27 cellular contexts compared by ENCODE assay signal in genomic region chr9:76257224-76257794, GRCh38.
A peak's percentile ranks its signal among the peaks of the same experiment; 100 is the strongest.
DNase-seq lines count a peak whose midpoint lies in the region; ATAC-seq and TF ChIP-seq lines count a peak whose summit lies in the region.
"Had no signal": no experiment of that assay in that cellular context is flagged by ENCODE, and none has a peak within 500 bp of the region (broad histone marks: within the 10 kb centered on the region; RNA-seq: fewer than 3 reads in every experiment).

No MANE protein-coding gene starts in this region.

- DNase-seq in LNCaP clone FGC (ENCODE audit: low read depth), result peak; percentile 36
- no peak for DNase-seq in ascending aorta (ENCODE audit: low spot score in 2 of 2)
- peak; percentile 33 to 81 (median 70) for DNase-seq in right cardiac atrium
- no peak for DNase-seq in stomach
- DNase-seq in epidermal melanocyte (ENCODE audit: insufficient read length, low spot score), result no peak
- DNase-seq: activated CD4-positive, alpha-beta T cell treated with anti-CD3 and anti-CD28 coated beads for 48 hours; activated CD8-positive, alpha-beta memory T cell treated with anti-CD3 and anti-CD28 coated beads for 24 hours; activated gamma-delta T cell treated with Interleukin-2 at 50 U/mL for 16 hours; activated T-cell treated with anti-CD3 and anti-CD28 coated beads, Interleukin-2, amount 50 U/mL, for 1 hour; body of pancreas; cerebellar nuclear complex; COR-L47; GDM1; kidney glomerular epithelial cell; mammary epithelial cell; NCI-H2081; NCI-H2227 treated with DMSO at 0.1 percent for 48 hours; NCI-H82; OCI-M1; stimulated activated naive CD8-positive, alpha-beta T cell treated with anti-CD3 and anti-CD28 coated beads, Interleukin-15, amount 100 ng/mL, for 72 hours; T-helper 2 cell; transverse colon had no signal

- no peak for TF ChIP-seq EP300 in stomach (IDR thresholded peaks at IDR 0.05)

- ATAC-seq in right cardiac atrium (peak; percentile 24 to 34), GM18907 (IDR thresholded peaks at IDR 0.05; ENCODE audit: unreplicated experiment) (no peak), HG02840 (IDR thresholded peaks at IDR 0.05; ENCODE audit: low FRiP score, unreplicated experiment) (no peak)
- ATAC-seq: body of pancreas; stimulated activated naive CD8-positive, alpha-beta T cell treated with anti-CD3 and anti-CD28 coated beads, Interleukin-15, amount 100 ng/mL, for 72 hours had no signal

- no peaks in the 10 kb centered on the region for H3K27me3 ChIP-seq in ascending aorta
- H3K27me3 ChIP-seq in right cardiac atrium (ENCODE audit: control insufficient read depth, insufficient read depth), result no peaks in the 10 kb centered on the region
- no peaks in the 10 kb centered on the region for H3K27me3 ChIP-seq in stomach
- H3K27me3 ChIP-seq: BLaER1 treated with 17β-estradiol and CSF1 and Interleukin-3, amounts not matched to agents 10 nM and 100 nM; body of pancreas; transverse colon had no signal

- no peak for TF ChIP-seq POLR2A in stomach (IDR thresholded peaks at IDR 0.05)

- peak overlapping the region; percentile 79 to 89 for H3K27ac ChIP-seq in ascending aorta
- no peak overlapping the region for H3K27ac ChIP-seq in right cardiac atrium (ENCODE audit: low read length)
- H3K27ac ChIP-seq in stomach, result peak overlapping the region in 3 of 5 donors; percentile 55 to 73 (median 56)
- H3K27ac ChIP-seq: BLaER1 treated with 17β-estradiol and CSF1 and Interleukin-3, amounts not matched to agents 10 nM and 100 nM; body of pancreas; prostate gland; skin epidermis had no signal

- H3K36me3 ChIP-seq in ascending aorta (no peaks in the 10 kb centered on the region), stomach (no peaks in the 10 kb centered on the region)
- H3K36me3 ChIP-seq: BLaER1 treated with 17β-estradiol and CSF1 and Interleukin-3, amounts not matched to agents 10 nM and 100 nM; prostate gland; transverse colon had no signal

- 44% methylated on average over 7 of the region's 7 CpGs for WGBS in right cardiac atrium
- 79 to 82% (median 81%) methylated on average over 7 of the region's 7 CpGs for WGBS in stomach, 5 donors

- TF ChIP-seq CTCF in LNCaP clone FGC (IDR thresholded peaks at IDR 0.05; ENCODE audit: control insufficient read depth, extremely low read depth, insufficient read depth), result no peak
- no peak for TF ChIP-seq CTCF in ascending aorta (IDR thresholded peaks at IDR 0.05)
- TF ChIP-seq CTCF in stomach (IDR thresholded peaks at IDR 0.05), result no peak

- H3K9me3 ChIP-seq in ascending aorta, result no peaks in the 10 kb centered on the region
- H3K9me3 ChIP-seq in right cardiac atrium (ENCODE audit: control insufficient read depth, low read length), result no peaks in the 10 kb centered on the region
- H3K9me3 ChIP-seq in stomach, result no peaks in the 10 kb centered on the region
- H3K9me3 ChIP-seq: BLaER1 treated with 17β-estradiol and CSF1 and Interleukin-3, amounts not matched to agents 10 nM and 100 nM; body of pancreas; prostate gland; transverse colon had no signal

- H3K4me1 ChIP-seq in ascending aorta (peaks cover 6 to 12% of the 10 kb centered on the region in 2 donors), right cardiac atrium (ENCODE audit: control insufficient read depth, insufficient read depth, low read length) (peaks cover 2% of the 10 kb centered on the region), stomach (peaks cover 0 to 7% (median 0%) of the 10 kb centered on the region in 4 donors)
- H3K4me1 ChIP-seq: BLaER1 treated with 17β-estradiol and CSF1 and Interleukin-3, amounts not matched to agents 10 nM and 100 nM; body of pancreas; prostate gland; transverse colon had no signal

- H3K4me3 ChIP-seq in LNCaP clone FGC (ENCODE audit: low read depth, low read length) (no peak overlapping the region), ascending aorta (no peak overlapping the region), right cardiac atrium (ENCODE audit: low read length) (no peak overlapping the region), stomach (no peak overlapping the region)
- H3K4me3 ChIP-seq: BLaER1 treated with 17β-estradiol and CSF1 and Interleukin-3, amounts not matched to agents 10 nM and 100 nM; body of pancreas; prostate gland; skin epidermis; transverse colon had no signal

- intact Hi-C loops in ascending aorta (cut with DNase I), result loop anchor here (5.0 kb wide), 3 partner anchors 135 to 365 kb away; partner anchors contain the start of genes PCSK5 and RFK
- intact Hi-C loops in right cardiac atrium (cut with DNase I), result no loop called here
- intact Hi-C loops in stomach (cut with DNase I; ENCODE audit: low total_unique reads), result no loop called here

Comparison
In these comparisons a context has a peak if more than half of its experiments do, and no peak if none do; other contexts are left out.
1. DNase-seq: peak in LNCaP clone FGC (single experiment) and right cardiac atrium (3 of 3); none in ascending aorta (0 of 2), stomach (single experiment) and epidermal melanocyte (single experiment).
2. ATAC-seq: peak in right cardiac atrium (2 of 2); none in GM18907 (single experiment) and HG02840 (single experiment).